In the genomic region with DNA sequence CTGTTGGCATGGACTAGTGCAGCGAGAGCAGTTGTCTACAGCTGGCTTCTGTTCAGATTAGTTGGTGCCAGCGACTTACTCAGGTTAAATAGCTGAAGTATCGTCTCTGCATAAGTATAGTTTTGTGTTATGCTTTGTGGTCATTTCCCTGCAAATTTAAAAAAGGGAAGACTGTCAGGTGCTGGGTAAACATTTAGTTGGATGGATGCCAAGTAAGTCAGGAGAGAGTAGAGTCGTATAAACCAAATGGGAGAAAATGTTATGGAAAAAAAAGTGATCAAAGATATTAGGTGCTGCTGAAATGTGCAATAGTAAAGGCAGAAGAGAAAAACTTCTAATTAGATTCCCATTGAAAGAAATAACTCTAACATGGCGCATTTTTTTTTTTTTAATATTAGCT, we compare ENCODE assay signal across 35 cellular contexts. TPM values are rescaled to one million over a fixed set of nuclear protein-coding genes. Genes with fewer than 3 reads are reported as not detected.
DNase-seq lines count a peak whose midpoint lies in the region; FAIRE-seq and TF ChIP-seq lines count a peak whose summit lies in the region.
"Had no signal": no experiment of that assay in that cellular context is flagged by ENCODE, and none has a peak within 500 bp of the region (broad histone marks: within the 10 kb centered on the region; RNA-seq: fewer than 3 reads in every experiment).

No MANE protein-coding gene starts in this region.

- H4K91ac ChIP-seq in H1 (replicated peaks; ENCODE audit: insufficient read length, low read length): no peak overlapping the region

- no peak overlapping the region for H3K27ac ChIP-seq in H1 (ENCODE audit: low read depth, low read length)
- H3K27ac ChIP-seq in coronary artery: no peak overlapping the region
- no peak overlapping the region for H3K27ac ChIP-seq in CD8-positive, alpha-beta memory T cell (ENCODE audit: low read depth, low read length)
- H3K27ac ChIP-seq: A549, gastroesophageal sphincter, hepatocyte, lower lobe of right lung, sigmoid colon, stomach, vagina had no signal

- no peak overlapping the region for H3K4me3 Mint-ChIP-seq in CD8-positive, alpha-beta memory T cell
- H3K4me3 Mint-ChIP-seq: activated CD8-positive, alpha-beta T cell treated with anti-CD3 and anti-CD28 coated beads for 36 hours; activated T-helper 17 cell treated with anti-CD3 and anti-CD28 coated beads, Interleukin-2, amount 50 U/mL, for 72 hours; brain; IgD-negative memory B cell; natural killer cell; T-helper 2 cell treated with Interferon-gamma antibody and Interleukin-4, amounts not matched to agents 5 μg/mL and 100 μg/mL, for 36 hours had no signal

- H4K20me1 ChIP-seq in H1 (replicated peaks in 1 of 2; ENCODE audit: control insufficient read depth in 1 of 2, insufficient read depth in 2 of 2, low read length in 2 of 2): no peaks in the 10 kb centered on the region

- no peak overlapping the region for H2BK120ac ChIP-seq in H1 (replicated peaks; ENCODE audit: low read depth, low read length)

- H3K4me2 ChIP-seq in H1 (ENCODE audit: insufficient read depth in 1 of 2, low read depth in 2 of 2, low read length in 2 of 2): peak overlapping the region; percentile 11 to 31; a peak in 1 of 4 replicates
- H3K4me2 ChIP-seq: A549, hepatocyte had no signal

- H4K8ac ChIP-seq in H1 (ENCODE audit: extremely low read depth, insufficient read depth, low read length): no peak overlapping the region

- H3K36me3 ChIP-seq in H1 (ENCODE audit: control insufficient read depth in 2 of 4, insufficient read depth in 4 of 4, low read length in 3 of 4): no peaks in the 10 kb centered on the region
- H3K36me3 ChIP-seq in CD8-positive, alpha-beta memory T cell (ENCODE audit: insufficient read depth, low read length): no peaks in the 10 kb centered on the region
- H3K36me3 ChIP-seq: gastroesophageal sphincter, lower lobe of right lung, sigmoid colon, stomach, vagina had no signal

- H2BK5ac ChIP-seq in H1 (ENCODE audit: low read depth, low read length): no peak overlapping the region

- no peak overlapping the region for H3K23ac ChIP-seq in H1 (ENCODE audit: insufficient read length)

- H3K56ac ChIP-seq in H1 (replicated peaks; ENCODE audit: insufficient read length, low read depth, low read length): no peak overlapping the region

- peaks cover 0 to 19% of the 10 kb centered on the region in 2 donors for H3K27me3 Mint-ChIP-seq in CD8-positive, alpha-beta memory T cell
- H3K27me3 Mint-ChIP-seq: activated T-helper 17 cell treated with anti-CD3 and anti-CD28 coated beads, Interleukin-2, amount 50 U/mL, for 72 hours; brain; IgD-negative memory B cell; progenitor cell of endocrine pancreas had no signal

- H2AFZ ChIP-seq in H1 (ENCODE audit: low read length): no peak overlapping the region
- H2AFZ ChIP-seq: hepatocyte had no signal

- no peaks in the 10 kb centered on the region; the same call in 1 of the 2 replicates for H3K23me2 ChIP-seq in H1 (ENCODE audit: low read depth, low read length)

- H4K5ac ChIP-seq in H1 (ENCODE audit: insufficient read length, low read depth, low read length): no peak overlapping the region

- TF ChIP-seq POLR2A in H1 (IDR thresholded peaks at IDR 0.05; ENCODE audit: control extremely low read depth in 1 of 2, low read depth in 2 of 2, low read length in 2 of 2): no peak

- TF ChIP-seq CTCF in H1 (IDR thresholded peaks at IDR 0.05; ENCODE audit: control extremely low read depth in 1 of 3, insufficient read depth in 1 of 3, low read depth in 1 of 3, low read length in 3 of 3): no peak
- no peak for TF ChIP-seq CTCF in coronary artery (IDR thresholded peaks at IDR 0.05)

- H3K36me3 Mint-ChIP-seq in CD8-positive, alpha-beta memory T cell: no peaks in the 10 kb centered on the region
- H3K36me3 Mint-ChIP-seq: brain, natural killer cell had no signal

- H3K9me3 ChIP-seq in H1 (ENCODE audit: insufficient read depth in 2 of 2, low read depth in 1 of 2, low read length in 1 of 2): no peaks in the 10 kb centered on the region
- no peaks in the 10 kb centered on the region for H3K9me3 ChIP-seq in CD8-positive, alpha-beta memory T cell (ENCODE audit: low read length)
- H3K9me3 ChIP-seq: A549, gastroesophageal sphincter, lower lobe of right lung, mucosa of descending colon, sigmoid colon, stomach, vagina had no signal

- no peak overlapping the region for H3K4me3 ChIP-seq in H1 (ENCODE audit: extremely low read depth in 1 of 4, insufficient read depth in 2 of 4, low read depth in 3 of 4, low read length in 4 of 4)
- no peak overlapping the region for H3K4me3 ChIP-seq in coronary artery
- H3K4me3 ChIP-seq in CD8-positive, alpha-beta memory T cell (ENCODE audit: low read length): no peak overlapping the region
- H3K4me3 ChIP-seq: A549, gastroesophageal sphincter, GM12878, hepatocyte, lower lobe of right lung, mucosa of descending colon, sigmoid colon, stomach, vagina had no signal

- H2BK20ac ChIP-seq in H1 (ENCODE audit: low read length): no peak overlapping the region

- H3K9ac ChIP-seq in H1 (replicated peaks in 1 of 4; ENCODE audit: extremely low read depth in 1 of 4, low read depth in 3 of 4, low read length in 3 of 4): no peak overlapping the region

- no peak for TF ChIP-seq EP300 in H1 (IDR thresholded peaks at IDR 0.05; ENCODE audit: borderline replicate concordance in 1 of 2, low read depth in 2 of 2, low read length in 2 of 2)

- H3K4ac ChIP-seq in H1 (replicated peaks; ENCODE audit: insufficient read length, low read depth, low read length): no peak overlapping the region

- H2AK5ac ChIP-seq in H1 (ENCODE audit: low read depth, low read length): no peak overlapping the region

- H2BK12ac ChIP-seq in H1 (ENCODE audit: low read depth, low read length): no peak overlapping the region

- no peak overlapping the region for H2BK15ac ChIP-seq in H1 (ENCODE audit: low read length)

- H3K14ac ChIP-seq in H1 (ENCODE audit: insufficient read length): no peak overlapping the region

- CTCF ChIA-PET in H1 (lab: Charles Lee; ENCODE audit: partially characterized antibody): interaction anchor here (0.7 to 1.1 kb wide), 2 partner anchors 15 to 24 kb away, joined by 3 to 5 read pairs; no protein-coding TSS in a partner anchor
- CTCF ChIA-PET in CD8-positive, alpha-beta memory T cell (lab: Charles Lee): no interaction called here

- H3K9me3 Mint-ChIP-seq in CD8-positive, alpha-beta memory T cell: peaks cover 0 to 2% (median 0%) of the 10 kb centered on the region in 5 donors
- H3K9me3 Mint-ChIP-seq: activated CD8-positive, alpha-beta T cell treated with anti-CD3 and anti-CD28 coated beads for 36 hours; activated T-helper 17 cell treated with anti-CD3 and anti-CD28 coated beads, Interleukin-2, amount 50 U/mL, for 72 hours; brain; IgD-negative memory B cell; natural killer cell; T-helper 2 cell treated with Interferon-gamma antibody and Interleukin-4, amounts not matched to agents 5 μg/mL and 100 μg/mL, for 36 hours had no signal

- H3K18ac ChIP-seq in H1 (ENCODE audit: extremely low read depth, low read length): no peak overlapping the region

- H3K4me1 Mint-ChIP-seq in CD8-positive, alpha-beta memory T cell: no peaks in the 10 kb centered on the region
- H3K4me1 Mint-ChIP-seq: activated T-helper 17 cell treated with anti-CD3 and anti-CD28 coated beads, Interleukin-2, amount 50 U/mL, for 72 hours; brain; natural killer cell had no signal

- H3K27ac Mint-ChIP-seq in CD8-positive, alpha-beta memory T cell: no peak overlapping the region
- H3K27ac Mint-ChIP-seq: activated CD8-positive, alpha-beta T cell treated with anti-CD3 and anti-CD28 coated beads for 36 hours; activated T-helper 17 cell treated with anti-CD3 and anti-CD28 coated beads, Interleukin-2, amount 50 U/mL, for 72 hours; brain; IgD-negative memory B cell; natural killer cell; progenitor cell of endocrine pancreas; T-helper 2 cell treated with Interferon-gamma antibody and Interleukin-4, amounts not matched to agents 5 μg/mL and 100 μg/mL, for 36 hours had no signal

- no peaks in the 10 kb centered on the region for H3K27me3 ChIP-seq in H1 (replicated peaks in 1 of 4; ENCODE audit: control insufficient read depth in 3 of 4, extremely low read depth in 1 of 4, insufficient read depth in 3 of 4, low read length in 3 of 4)
- H3K27me3 ChIP-seq in CD8-positive, alpha-beta memory T cell (ENCODE audit: insufficient read depth, low read length, poor library complexity, severe bottlenecking): no peaks in the 10 kb centered on the region
- H3K27me3 ChIP-seq: gastroesophageal sphincter, hepatocyte, sigmoid colon, stomach, vagina had no signal

- no peak for TF ChIP-seq RAD21 in H1 (IDR thresholded peaks at IDR 0.05 in 1 of 2, conservative IDR thresholded peaks at IDR 0.05 in 1 of 2; ENCODE audit: low read depth in 2 of 2, low read length in 2 of 2)

- 74% methylated on average over 5 of the region's 5 CpGs; no CpG with 5 or more reads in 1 of the 2 experiments for WGBS in H1 (ENCODE audit: extremely low coverage in 1 of 2, insufficient coverage in 1 of 2, insufficient read length in 1 of 2, insufficient replicate concordance in 2 of 2, low coverage in 1 of 2, low lambda C conversion rate in 2 of 2, missing lambda C conversion rate in 1 of 2), 2 experiments

- H3K4me1 ChIP-seq in H1 (replicated peaks in 1 of 4; ENCODE audit: control insufficient read depth in 3 of 4, insufficient read depth in 4 of 4, low read length in 3 of 4): peaks cover 0 to 2% (median 0%) of the 10 kb centered on the region in 4 experiments; a peak in 2 of 7 replicates
- H3K4me1 ChIP-seq in CD8-positive, alpha-beta memory T cell (ENCODE audit: insufficient read depth, low read length): no peaks in the 10 kb centered on the region
- H3K4me1 ChIP-seq: A549, gastroesophageal sphincter, lower lobe of right lung, sigmoid colon, vagina had no signal

- DNase-seq in DMS53 (lab: John Stamatoyannopoulos, UW): peak; percentile 53
- peak; percentile 36 for DNase-seq in NCI-H1105 (lab: John Stamatoyannopoulos, UW)
- DNase-seq in NCI-H69 (lab: John Stamatoyannopoulos, UW): peak; percentile 60
- no peak for DNase-seq in H1 (ENCODE audit: low read depth in 1 of 2, low spot score in 2 of 2)
- DNase-seq in NCI-H524 treated with DMSO at 0.1 percent for 48 hours (lab: John Stamatoyannopoulos, UW): no peak
- DNase-seq in coronary artery (ENCODE audit: low spot score): no peak
- no peak for DNase-seq in CD8-positive, alpha-beta memory T cell
- DNase-seq in NCI-H2227 (lab: John Stamatoyannopoulos, UW; ENCODE audit: unreplicated experiment): no peak
- DNase-seq: activated CD8-positive, alpha-beta T cell treated with anti-CD3 and anti-CD28 coated beads for 36 hours; activated naive CD4-positive, alpha-beta T cell treated with anti-CD3 and anti-CD28 coated beads, Interleukin-2, amount 50 U/mL, for 16 hours; amniotic stem cell; kidney glomerular epithelial cell; lower lobe of right lung; mucosa of descending colon; natural killer cell; NCI-H1092 treated with DMSO at 0.1 percent for 48 hours; NCI-H2081 treated with DMSO at 0.1 percent for 48 hours; NCI-H510A; nucleus accumbens; SIG-M5; sigmoid colon; stimulated activated CD4-positive, alpha-beta T cell treated with anti-CD3 and anti-CD28 coated beads, Interleukin-4, amount 100 ng/mL, for 1 hour; stomach had no signal

- no peaks in the 10 kb centered on the region for H3K79me2 ChIP-seq in H1 (ENCODE audit: control insufficient read depth in 1 of 2, insufficient read depth in 2 of 2, low read length in 2 of 2)
- H3K79me2 ChIP-seq: hepatocyte had no signal

- POLR2A ChIA-PET in H1 (lab: Charles Lee; ENCODE audit: partially characterized antibody): interaction anchor here (1.8 kb wide), 1 partner anchor 173 kb away, joined by 4 read pairs; no protein-coding TSS in a partner anchor
- POLR2A ChIA-PET in CD8-positive, alpha-beta memory T cell (lab: Charles Lee): no interaction called here

- FAIRE-seq in H1 (lab: Jason Lieb, UNC): no peak
- FAIRE-seq: A549, GM12878 had no signal

- no peaks in the 10 kb centered on the region for H3K79me1 ChIP-seq in H1 (ENCODE audit: low read depth, low read length)

RNA-seq across cellular contexts. Expression of gene CTAGE9, which starts 34.1 kb away (rescaled TPM):
- not detected in 2 replicates for total RNA-seq in H1 (2021; fragmentation: NEBNext Ultra II Directional; extraction: Animal tissue kit (Norgen Biotek cat#: 25700))
- polyA plus RNA-seq in H1 (2011; rRNA removed): not detected in 2 replicates
- not detected for polyA plus RNA-seq in H1 (2011; cell fraction: cytosol; rRNA removed)
- not detected for polyA plus RNA-seq in H1 (2011; cell fraction: nucleus; rRNA removed)
- not detected in 4 replicates for polyA plus RNA-seq in H1 (2012, experiment 1 of 2)
- not detected for polyA plus RNA-seq in H1 (2012, experiment 2 of 2)
- polyA plus RNA-seq in H1 (2013, experiment 1 of 2): not detected
- 0.02 TPM for polyA plus RNA-seq in H1 (2013, experiment 2 of 2)
- polyA minus RNA-seq in H1 (2011; rRNA and poly(A)+ RNA removed): not detected in 2 replicates
- not detected for polyA minus RNA-seq in H1 (2011; cell fraction: cytosol; rRNA and poly(A)+ RNA removed)
- not detected for polyA minus RNA-seq in H1 (2011; cell fraction: nucleus; rRNA and poly(A)+ RNA removed)
- not detected for total RNA-seq in CD8-positive, alpha-beta memory T cell
- not detected for polyA plus RNA-seq in CD8-positive, alpha-beta memory T cell
- total RNA-seq: activated CD8-positive, alpha-beta T cell treated with anti-CD3 and anti-CD28 coated beads for 36 hours; activated T-helper 17 cell treated with anti-CD3 and anti-CD28 coated beads, Interleukin-2, amount 50 U/mL, for 72 hours; fibroblast of lung; gastroesophageal sphincter; H7; lower lobe of right lung; mucosa of descending colon; progenitor cell of endocrine pancreas; sigmoid colon; vagina had no signal
- polyA plus RNA-seq: A549, fibroblast of lung, GM12878, hepatocyte, IgD-negative memory B cell, sigmoid colon, stomach had no signal

RNA-seq across cellular contexts. Expression of gene OR2A4, which starts 43.7 kb away (rescaled TPM):
- not detected in 2 replicates for total RNA-seq in H1 (2021; fragmentation: NEBNext Ultra II Directional; extraction: Animal tissue kit (Norgen Biotek cat#: 25700))
- polyA plus RNA-seq in H1 (2011; rRNA removed): 0.27 and 0.88 TPM in 2 replicates
- 0.13 TPM for polyA plus RNA-seq in H1 (2011; cell fraction: cytosol; rRNA removed)
- not detected for polyA plus RNA-seq in H1 (2011; cell fraction: nucleus; rRNA removed)
- 0.09 to 0.63 TPM (median 0.35 TPM) in 3 of 4 replicates, not detected in the other for polyA plus RNA-seq in H1 (2012, experiment 1 of 2)
- polyA plus RNA-seq in H1 (2012, experiment 2 of 2): not detected
- not detected for polyA plus RNA-seq in H1 (2013, experiment 1 of 2)
- polyA plus RNA-seq in H1 (2013, experiment 2 of 2): not detected
- not detected in 2 replicates for polyA minus RNA-seq in H1 (2011; rRNA and poly(A)+ RNA removed)
- not detected for polyA minus RNA-seq in H1 (2011; cell fraction: cytosol; rRNA and poly(A)+ RNA removed)
- polyA minus RNA-seq in H1 (2011; cell fraction: nucleus; rRNA and poly(A)+ RNA removed): 0.90 TPM
- total RNA-seq in CD8-positive, alpha-beta memory T cell: not detected
- polyA plus RNA-seq in CD8-positive, alpha-beta memory T cell: not detected
- total RNA-seq: activated CD8-positive, alpha-beta T cell treated with anti-CD3 and anti-CD28 coated beads for 36 hours; activated T-helper 17 cell treated with anti-CD3 and anti-CD28 coated beads, Interleukin-2, amount 50 U/mL, for 72 hours; fibroblast of lung; GM12878; H7; hepatocyte; lower lobe of right lung; mucosa of descending colon; progenitor cell of endocrine pancreas; vagina had no signal
- polyA plus RNA-seq: A549, GM12878, IgD-negative memory B cell, sigmoid colon, stomach had no signal

Comparison
In these comparisons a context has a peak if more than half of its experiments do, and no peak if none do; other contexts are left out.
1. DNase-seq: peak in DMS53 (single experiment), NCI-H1105 (single experiment) and NCI-H69 (single experiment); none in H1 (0 of 2), NCI-H524 treated with DMSO at 0.1 percent for 48 hours (single experiment), coronary artery (single experiment), CD8-positive, alpha-beta memory T cell (0 of 5) and NCI-H2227 (single experiment).